ENCODE assay signal across 3 cellular contexts in genomic region chr4:41135761-41136160, GRCh38.
TF ChIP-seq lines count a peak whose summit lies in the region.

No MANE protein-coding gene starts in this region.

TF ChIP-seq in liver, 16 proteins besides CTCF, POLR2A, EP300 and RAD21:
- TF ChIP-seq GABPA (IDR thresholded peaks at IDR 0.05 in 1 of 2, conservative IDR thresholded peaks at IDR 0.05 in 1 of 2) (no peak), SP1 (IDR thresholded peaks at IDR 0.05) (no peak), HNF4A (conservative IDR thresholded peaks at IDR 0.05) (no peak), HNF4G (IDR thresholded peaks at IDR 0.05) (no peak)

TF ChIP-seq in HepG2, 621 proteins besides CTCF, POLR2A, EP300 and RAD21 (continues in another document):
- TF ChIP-seq KDM5A (IDR thresholded peaks at IDR 0.05; ENCODE audit: borderline replicate concordance, low read length) (no peak), ZNF800 (CRISPR knock-in tag; IDR thresholded peaks at IDR 0.05) (no peak), AGO2 (optimal IDR thresholded peaks at IDR 0.05; ENCODE audit: low read depth, low read length) (no peak), HOXA5 (CRISPR knock-in tag; IDR thresholded peaks at IDR 0.05) (no peak), KIAA2018 (CRISPR knock-in tag; IDR thresholded peaks at IDR 0.05; ENCODE audit: borderline replicate concordance) (no peak)
- TF ChIP-seq, protein P1, sequence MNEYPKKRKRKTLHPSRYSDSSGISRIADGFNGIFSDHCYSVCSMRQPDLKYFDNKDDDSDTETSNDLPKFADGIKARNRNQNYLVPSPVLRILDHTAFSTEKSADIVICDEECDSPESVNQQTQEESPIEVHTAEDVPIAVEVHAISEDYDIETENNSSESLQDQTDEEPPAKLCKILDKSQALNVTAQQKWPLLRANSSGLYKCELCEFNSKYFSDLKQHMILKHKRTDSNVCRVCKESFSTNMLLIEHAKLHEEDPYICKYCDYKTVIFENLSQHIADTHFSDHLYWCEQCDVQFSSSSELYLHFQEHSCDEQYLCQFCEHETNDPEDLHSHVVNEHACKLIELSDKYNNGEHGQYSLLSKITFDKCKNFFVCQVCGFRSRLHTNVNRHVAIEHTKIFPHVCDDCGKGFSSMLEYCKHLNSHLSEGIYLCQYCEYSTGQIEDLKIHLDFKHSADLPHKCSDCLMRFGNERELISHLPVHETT (CRISPR knock-in tag; conservative IDR thresholded peaks at IDR 0.05): no peak
- TF ChIP-seq, protein P2, sequence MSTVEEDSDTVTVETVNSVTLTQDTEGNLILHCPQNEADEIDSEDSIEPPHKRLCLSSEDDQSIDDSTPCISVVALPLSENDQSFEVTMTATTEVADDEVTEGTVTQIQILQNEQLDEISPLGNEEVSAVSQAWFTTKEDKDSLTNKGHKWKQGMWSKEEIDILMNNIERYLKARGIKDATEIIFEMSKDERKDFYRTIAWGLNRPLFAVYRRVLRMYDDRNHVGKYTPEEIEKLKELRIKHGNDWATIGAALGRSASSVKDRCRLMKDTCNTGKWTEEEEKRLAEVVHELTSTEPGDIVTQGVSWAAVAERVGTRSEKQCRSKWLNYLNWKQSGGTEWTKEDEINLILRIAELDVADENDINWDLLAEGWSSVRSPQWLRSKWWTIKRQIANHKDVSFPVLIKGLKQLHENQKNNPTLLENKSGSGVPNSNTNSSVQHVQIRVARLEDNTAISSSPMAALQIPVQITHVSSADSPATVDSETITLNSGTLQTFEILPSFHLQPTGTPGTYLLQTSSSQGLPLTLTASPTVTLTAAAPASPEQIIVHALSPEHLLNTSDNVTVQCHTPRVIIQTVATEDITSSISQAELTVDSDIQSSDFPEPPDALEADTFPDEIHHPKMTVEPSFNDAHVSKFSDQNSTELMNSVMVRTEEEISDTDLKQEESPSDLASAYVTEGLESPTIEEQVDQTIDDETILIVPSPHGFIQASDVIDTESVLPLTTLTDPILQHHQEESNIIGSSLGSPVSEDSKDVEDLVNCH (CRISPR knock-in tag; IDR thresholded peaks at IDR 0.05): no peak

TF ChIP-seq in H1, 55 proteins besides CTCF, POLR2A, EP300 and RAD21:
- TF ChIP-seq JUN (IDR thresholded peaks at IDR 0.05; ENCODE audit: low read depth, low read length) (no peak), PHF8 (conservative IDR thresholded peaks at IDR 0.05; ENCODE audit: low read depth, low read length) (no peak), MAX (IDR thresholded peaks at IDR 0.05) (no peak), TAF1 (IDR thresholded peaks at IDR 0.05; ENCODE audit: low read depth, low read length) (no peak)
TF ChIP-seq in H1: peak in this region for 0.
